Comparison of ENCODE assay signal across 11 cellular contexts in the genomic region with DNA sequence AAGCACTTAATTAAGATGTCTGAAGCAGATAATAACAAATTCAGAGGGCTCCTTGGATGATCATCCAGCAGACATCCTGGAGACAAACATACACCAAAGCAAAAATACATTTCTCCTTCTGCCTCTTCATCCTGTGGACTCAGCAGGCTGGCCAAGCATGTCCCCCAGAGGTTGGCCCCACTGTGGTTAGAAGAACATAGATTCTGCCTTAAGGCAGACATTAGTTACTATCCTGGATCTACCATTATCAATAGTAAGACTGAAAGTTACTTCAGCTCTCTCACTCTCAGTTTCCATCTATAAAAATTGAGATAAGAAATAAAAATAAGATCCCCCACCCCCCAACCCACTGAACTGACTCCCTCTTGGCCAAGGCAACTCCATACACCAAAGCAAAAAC. TPM values are rescaled to one million over a fixed set of nuclear protein-coding genes. Genes with fewer than 3 reads are reported as not detected.
DNase-seq lines count a peak whose midpoint lies in the region; ATAC-seq and TF ChIP-seq lines count a peak whose summit lies in the region.
"Had no signal": no experiment of that assay in that cellular context is flagged by ENCODE, and none has a peak within 500 bp of the region (broad histone marks: within the 10 kb centered on the region; RNA-seq: fewer than 3 reads in every experiment).

No MANE protein-coding gene starts in this region.

- no peak overlapping the region for H3K9ac ChIP-seq in SK-N-SH

- peaks cover 2 to 13% of the 10 kb centered on the region in 2 experiments for H3K4me1 ChIP-seq in SK-N-SH (ENCODE audit: control insufficient read depth in 1 of 2, insufficient read depth in 2 of 2, low read depth in 1 of 2, low read length in 1 of 2)

- no peak for DNase-seq in SK-N-SH
- peak in 1 of 2 donors; percentile 14 for DNase-seq in stimulated activated naive CD8-positive, alpha-beta T cell treated with anti-CD3 and anti-CD28 coated beads, Interleukin-15, amount 100 ng/mL, for 72 hours
- DNase-seq in OCI-M2 (lab: John Stamatoyannopoulos, UW; ENCODE audit: unreplicated experiment): no peak
- DNase-seq in activated naive CD4-positive, alpha-beta T cell treated with anti-CD3 and anti-CD28 coated beads, Interleukin-2, amount 50 U/mL, for 16 hours: no peak
- DNase-seq in NCI-H524 (lab: John Stamatoyannopoulos, UW): no peak
- DNase-seq: activated CD4-positive, alpha-beta T cell treated with anti-CD3 and anti-CD28 coated beads, Interleukin-2, amount 50 U/mL, for 4 hours; NCI-H1417; SIG-M5 had no signal

- H3F3A ChIP-seq in SK-N-SH (replicated peaks; ENCODE audit: insufficient read depth): peaks cover 5% of the 10 kb centered on the region

- TF ChIP-seq RAD21 in SK-N-SH (IDR thresholded peaks at IDR 0.05; ENCODE audit: low read length): no peak

- no peaks in the 10 kb centered on the region for H3K9me3 Mint-ChIP-seq in activated T-helper 17 cell treated with anti-CD3 and anti-CD28 coated beads, Interleukin-2, amount 50 U/mL, for 72 hours
- H3K9me3 Mint-ChIP-seq in stimulated activated naive CD8-positive, alpha-beta T cell treated with anti-CD3 and anti-CD28 coated beads, Interleukin-15, amount 100 ng/mL, for 72 hours: peaks cover 0 to 4% of the 10 kb centered on the region in 2 donors

- H4K20me1 ChIP-seq in SK-N-SH (ENCODE audit: insufficient read depth): no peaks in the 10 kb centered on the region

- H3K27ac Mint-ChIP-seq in activated T-helper 17 cell treated with anti-CD3 and anti-CD28 coated beads, Interleukin-2, amount 50 U/mL, for 72 hours: peak overlapping the region; percentile 49
- H3K27ac Mint-ChIP-seq in stimulated activated naive CD8-positive, alpha-beta T cell treated with anti-CD3 and anti-CD28 coated beads, Interleukin-15, amount 100 ng/mL, for 72 hours: peak overlapping the region in 1 of 2 donors; percentile 55

- no peaks in the 10 kb centered on the region for H3K79me2 ChIP-seq in SK-N-SH (ENCODE audit: insufficient read depth)

- TF ChIP-seq EP300 in SK-N-SH (IDR thresholded peaks at IDR 0.05; ENCODE audit: borderline replicate concordance in 1 of 2, low read depth in 1 of 2, low read length in 1 of 2): no peak

- CTCF ChIA-PET in SK-N-SH (lab: Yijun Ruan, JAX): no interaction called here

- POLR2A ChIA-PET in SK-N-SH (lab: Yijun Ruan, JAX): no interaction called here

- no peaks in the 10 kb centered on the region for H3K36me3 ChIP-seq in SK-N-SH (replicated peaks in 1 of 2; ENCODE audit: control insufficient read depth in 1 of 2, insufficient read depth in 2 of 2, low read length in 1 of 2)

- no peak for TF ChIP-seq CTCF in SK-N-SH (IDR thresholded peaks at IDR 0.05)

- no peaks in the 10 kb centered on the region for H3K36me3 Mint-ChIP-seq in activated T-helper 17 cell treated with anti-CD3 and anti-CD28 coated beads, Interleukin-2, amount 50 U/mL, for 72 hours (ENCODE audit: low read depth)

- no peaks in the 10 kb centered on the region for H3K9me3 ChIP-seq in SK-N-SH

- ATAC-seq in SK-N-SH treated with all-trans-retinoic acid at 6 μM for 48 hours (no peak), HG02798 (IDR thresholded peaks at IDR 0.05; ENCODE audit: poor library complexity, unreplicated experiment) (peak; percentile 76)
- peak; percentile 56 for ATAC-seq in activated T-helper 17 cell treated with anti-CD3 and anti-CD28 coated beads, Interleukin-2, amount 50 U/mL, for 72 hours (replicated peaks)
- ATAC-seq in stimulated activated naive CD8-positive, alpha-beta T cell treated with anti-CD3 and anti-CD28 coated beads, Interleukin-15, amount 100 ng/mL, for 72 hours: peak; percentile 85

- H3K4me2 ChIP-seq in SK-N-SH: peak overlapping the region; percentile 32; the same call in 1 of the 2 replicates

- no peak overlapping the region for H3K4me3 Mint-ChIP-seq in activated T-helper 17 cell treated with anti-CD3 and anti-CD28 coated beads, Interleukin-2, amount 50 U/mL, for 72 hours
- peak overlapping the region in 1 of 2 donors; percentile 4 for H3K4me3 Mint-ChIP-seq in stimulated activated naive CD8-positive, alpha-beta T cell treated with anti-CD3 and anti-CD28 coated beads, Interleukin-15, amount 100 ng/mL, for 72 hours

- no peaks in the 10 kb centered on the region for H3K9me2 ChIP-seq in SK-N-SH

- no peaks in the 10 kb centered on the region for H3K27me3 ChIP-seq in SK-N-SH (ENCODE audit: insufficient read depth)

- peak overlapping the region in 1 of 2 experiments; percentile 41; a peak in 2 of 4 replicates for H3K27ac ChIP-seq in SK-N-SH (ENCODE audit: low read depth in 2 of 2, low read length in 1 of 2)

- H3K27me3 Mint-ChIP-seq in activated T-helper 17 cell treated with anti-CD3 and anti-CD28 coated beads, Interleukin-2, amount 50 U/mL, for 72 hours: no peaks in the 10 kb centered on the region
- no peaks in the 10 kb centered on the region for H3K27me3 Mint-ChIP-seq in stimulated activated naive CD8-positive, alpha-beta T cell treated with anti-CD3 and anti-CD28 coated beads, Interleukin-15, amount 100 ng/mL, for 72 hours

- no peaks in the 10 kb centered on the region for H3K4me1 Mint-ChIP-seq in activated T-helper 17 cell treated with anti-CD3 and anti-CD28 coated beads, Interleukin-2, amount 50 U/mL, for 72 hours
- H3K4me1 Mint-ChIP-seq in stimulated activated naive CD8-positive, alpha-beta T cell treated with anti-CD3 and anti-CD28 coated beads, Interleukin-15, amount 100 ng/mL, for 72 hours: peaks cover 20% of the 10 kb centered on the region

- H2AFZ ChIP-seq in SK-N-SH (ENCODE audit: low read depth): no peak overlapping the region; the same call in 1 of the 2 replicates

- H3K4me3 ChIP-seq in SK-N-SH (ENCODE audit: low read depth in 2 of 2, low read length in 1 of 2): no peak overlapping the region

TF ChIP-seq in SK-N-SH, 30 proteins besides CTCF, POLR2A, EP300 and RAD21 (continues in another document):
- TF ChIP-seq FOXM1 (IDR thresholded peaks at IDR 0.05; ENCODE audit: low read depth): no peak
- TF ChIP-seq, protein P1, sequence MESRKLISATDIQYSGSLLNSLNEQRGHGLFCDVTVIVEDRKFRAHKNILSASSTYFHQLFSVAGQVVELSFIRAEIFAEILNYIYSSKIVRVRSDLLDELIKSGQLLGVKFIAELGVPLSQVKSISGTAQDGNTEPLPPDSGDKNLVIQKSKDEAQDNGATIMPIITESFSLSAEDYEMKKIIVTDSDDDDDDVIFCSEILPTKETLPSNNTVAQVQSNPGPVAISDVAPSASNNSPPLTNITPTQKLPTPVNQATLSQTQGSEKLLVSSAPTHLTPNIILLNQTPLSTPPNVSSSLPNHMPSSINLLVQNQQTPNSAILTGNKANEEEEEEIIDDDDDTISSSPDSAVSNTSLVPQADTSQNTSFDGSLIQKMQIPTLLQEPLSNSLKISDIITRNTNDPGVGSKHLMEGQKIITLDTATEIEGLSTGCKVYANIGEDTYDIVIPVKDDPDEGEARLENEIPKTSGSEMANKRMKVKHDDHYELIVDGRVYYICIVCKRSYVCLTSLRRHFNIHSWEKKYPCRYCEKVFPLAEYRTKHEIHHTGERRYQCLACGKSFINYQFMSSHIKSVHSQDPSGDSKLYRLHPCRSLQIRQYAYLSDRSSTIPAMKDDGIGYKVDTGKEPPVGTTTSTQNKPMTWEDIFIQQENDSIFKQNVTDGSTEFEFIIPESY (IDR thresholded peaks at IDR 0.05; ENCODE audit: borderline replicate concordance, low read depth): no peak
- no peak for TF ChIP-seq RXRA (IDR thresholded peaks at IDR 0.05; ENCODE audit: borderline replicate concordance, low read depth)
- TF ChIP-seq TCF12 (IDR thresholded peaks at IDR 0.05): no peak
- TF ChIP-seq, protein P2, sequence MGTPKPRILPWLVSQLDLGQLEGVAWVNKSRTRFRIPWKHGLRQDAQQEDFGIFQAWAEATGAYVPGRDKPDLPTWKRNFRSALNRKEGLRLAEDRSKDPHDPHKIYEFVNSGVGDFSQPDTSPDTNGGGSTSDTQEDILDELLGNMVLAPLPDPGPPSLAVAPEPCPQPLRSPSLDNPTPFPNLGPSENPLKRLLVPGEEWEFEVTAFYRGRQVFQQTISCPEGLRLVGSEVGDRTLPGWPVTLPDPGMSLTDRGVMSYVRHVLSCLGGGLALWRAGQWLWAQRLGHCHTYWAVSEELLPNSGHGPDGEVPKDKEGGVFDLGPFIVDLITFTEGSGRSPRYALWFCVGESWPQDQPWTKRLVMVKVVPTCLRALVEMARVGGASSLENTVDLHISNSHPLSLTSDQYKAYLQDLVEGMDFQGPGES (IDR thresholded peaks at IDR 0.05; ENCODE audit: low read depth, low read length): no peak

TF ChIP-seq in SK-N-SH treated with all-trans-retinoic acid at 6 μM for 48 hours, 23 proteins besides CTCF, POLR2A, EP300 and RAD21 (continues in another document):
- TF ChIP-seq GLIS3 (CRISPR knock-in tag; IDR thresholded peaks at IDR 0.05) (no peak), ISL1 (CRISPR knock-in tag; IDR thresholded peaks at IDR 0.05) (no peak)
- TF ChIP-seq, protein P3, sequence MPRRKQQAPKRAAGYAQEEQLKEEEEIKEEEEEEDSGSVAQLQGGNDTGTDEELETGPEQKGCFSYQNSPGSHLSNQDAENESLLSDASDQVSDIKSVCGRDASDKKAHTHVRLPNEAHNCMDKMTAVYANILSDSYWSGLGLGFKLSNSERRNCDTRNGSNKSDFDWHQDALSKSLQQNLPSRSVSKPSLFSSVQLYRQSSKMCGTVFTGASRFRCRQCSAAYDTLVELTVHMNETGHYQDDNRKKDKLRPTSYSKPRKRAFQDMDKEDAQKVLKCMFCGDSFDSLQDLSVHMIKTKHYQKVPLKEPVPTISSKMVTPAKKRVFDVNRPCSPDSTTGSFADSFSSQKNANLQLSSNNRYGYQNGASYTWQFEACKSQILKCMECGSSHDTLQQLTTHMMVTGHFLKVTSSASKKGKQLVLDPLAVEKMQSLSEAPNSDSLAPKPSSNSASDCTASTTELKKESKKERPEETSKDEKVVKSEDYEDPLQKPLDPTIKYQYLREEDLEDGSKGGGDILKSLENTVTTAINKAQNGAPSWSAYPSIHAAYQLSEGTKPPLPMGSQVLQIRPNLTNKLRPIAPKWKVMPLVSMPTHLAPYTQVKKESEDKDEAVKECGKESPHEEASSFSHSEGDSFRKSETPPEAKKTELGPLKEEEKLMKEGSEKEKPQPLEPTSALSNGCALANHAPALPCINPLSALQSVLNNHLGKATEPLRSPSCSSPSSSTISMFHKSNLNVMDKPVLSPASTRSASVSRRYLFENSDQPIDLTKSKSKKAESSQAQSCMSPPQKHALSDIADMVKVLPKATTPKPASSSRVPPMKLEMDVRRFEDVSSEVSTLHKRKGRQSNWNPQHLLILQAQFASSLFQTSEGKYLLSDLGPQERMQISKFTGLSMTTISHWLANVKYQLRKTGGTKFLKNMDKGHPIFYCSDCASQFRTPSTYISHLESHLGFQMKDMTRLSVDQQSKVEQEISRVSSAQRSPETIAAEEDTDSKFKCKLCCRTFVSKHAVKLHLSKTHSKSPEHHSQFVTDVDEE (CRISPR knock-in tag; IDR thresholded peaks at IDR 0.05): no peak

RNA-seq across cellular contexts. Expression of a gene that starts 28.6 kb away (rescaled TPM):
- polyA plus RNA-seq in SK-N-SH (2012; rRNA removed): 48.3 and 58.9 TPM in 2 replicates
- 54.7 and 67.3 TPM in 2 replicates for polyA plus RNA-seq in SK-N-SH (2012; cell fraction: cytosol; rRNA removed)
- polyA plus RNA-seq in SK-N-SH (2012; cell fraction: nucleus; rRNA removed): 24.2 and 33.6 TPM in 2 replicates
- 10 to 100 TPM; 51.2 to 63.2 TPM for total RNA-seq in activated T-helper 17 cell treated with anti-CD3 and anti-CD28 coated beads, Interleukin-2, amount 50 U/mL, for 72 hours
